In genomic region chrY:12421069-12421787, GRCh38 we compare ENCODE assay signal across 13 cellular contexts.
A peak's percentile ranks its signal among the peaks of the same experiment; 100 is the strongest.
DNase-seq lines count a peak whose midpoint lies in the region; ATAC-seq and TF ChIP-seq lines count a peak whose summit lies in the region.
"Had no signal": no experiment of that assay in that cellular context is flagged by ENCODE, and none has a peak within 500 bp of the region (broad histone marks: within the 10 kb centered on the region; RNA-seq: fewer than 3 reads in every experiment).

No MANE protein-coding gene starts in this region.

- no peak overlapping the region for H2AK5ac ChIP-seq in trophoblast cell (ENCODE audit: low read length)

- no peak overlapping the region for H3K18ac ChIP-seq in trophoblast cell (ENCODE audit: low read length)

- CTCF ChIA-PET in CD8-positive, alpha-beta T cell (lab: Charles Lee): no interaction called here

- no CpG with 5 or more reads among the region's 60 CpGs for WGBS in trophoblast cell (ENCODE audit: extremely low coverage, insufficient coverage, insufficient read length)

- H3K27ac ChIP-seq in CD8-positive, alpha-beta T cell (ENCODE audit: low read depth, low read length): no peak overlapping the region
- H3K27ac ChIP-seq in SJSA1 (no peak overlapping the region), trophoblast cell (ENCODE audit: low read depth, low read length) (no peak overlapping the region)

- ATAC-seq in CD8-positive, alpha-beta T cell: peak; percentile 33
- ATAC-seq in HG02642 (IDR thresholded peaks at IDR 0.05; ENCODE audit: poor library complexity, unreplicated experiment): no peak
- ATAC-seq: activated naive CD4-positive, alpha-beta T cell treated with anti-CD3 and anti-CD28 coated beads, Interleukin-2, amount 50 U/mL, for 72 hours had no signal

- POLR2A ChIA-PET in CD8-positive, alpha-beta T cell (lab: Charles Lee): no interaction called here

- H3K27me3 ChIP-seq in CD8-positive, alpha-beta T cell (ENCODE audit: insufficient read depth, low read length): no peaks in the 10 kb centered on the region
- no peaks in the 10 kb centered on the region for H3K27me3 ChIP-seq in SJSA1 (replicated peaks)
- no peaks in the 10 kb centered on the region for H3K27me3 ChIP-seq in trophoblast cell (ENCODE audit: insufficient read depth, low read length)

- no peaks in the 10 kb centered on the region for H3K79me2 ChIP-seq in trophoblast cell (ENCODE audit: control insufficient read depth, insufficient read depth, low read length, poor library complexity)

- intact Hi-C loops in CD8-positive, alpha-beta T cell (cut with DNase I, micrococcal nuclease): no loop called here
- intact Hi-C loops in activated T-helper 2 cell treated with anti-CD3 and anti-CD28 coated beads, Interferon-gamma antibody, Interleukin-2, Interleukin-4, amounts not matched to agents 10 μg/mL and 5 μg/mL and 100 μg/mL, durations not matched to agents 14 hours and 24 hours and 36 hours (cut with micrococcal nuclease): no loop called here

- H3K79me1 ChIP-seq in trophoblast cell (ENCODE audit: low read length): no peaks in the 10 kb centered on the region

- no peak overlapping the region for H3K27ac Mint-ChIP-seq in CD8-positive, alpha-beta T cell
- H3K27ac Mint-ChIP-seq in glutamatergic neuron (ENCODE audit: unreplicated experiment): no peak overlapping the region
- no peak overlapping the region for H3K27ac Mint-ChIP-seq in activated T-helper 2 cell treated with anti-CD3 and anti-CD28 coated beads, Interferon-gamma antibody, Interleukin-2, Interleukin-4, amounts not matched to agents 10 μg/mL and 5 μg/mL and 100 μg/mL, durations not matched to agents 14 hours and 24 hours and 36 hours
- H3K27ac Mint-ChIP-seq: activated CD4-positive, alpha-beta memory T cell treated with anti-CD3 and anti-CD28 coated beads for 36 hours; activated naive CD4-positive, alpha-beta T cell treated with anti-CD3 and anti-CD28 coated beads, Interleukin-2, amount 50 U/mL, for 72 hours; mesothelial cell of epicardium; T-cell had no signal

- H3K4me3 ChIP-seq in CD8-positive, alpha-beta T cell (ENCODE audit: low read depth, low read length): no peak overlapping the region
- peak overlapping the region; percentile 52 for H3K4me3 ChIP-seq in SJSA1
- H3K4me3 ChIP-seq in trophoblast cell (ENCODE audit: low read depth, low read length): peak overlapping the region; percentile 69

- no peaks in the 10 kb centered on the region for H3K36me3 Mint-ChIP-seq in CD8-positive, alpha-beta T cell
- H3K36me3 Mint-ChIP-seq in glutamatergic neuron (ENCODE audit: unreplicated experiment): no peaks in the 10 kb centered on the region
- no peaks in the 10 kb centered on the region for H3K36me3 Mint-ChIP-seq in activated T-helper 2 cell treated with anti-CD3 and anti-CD28 coated beads, Interferon-gamma antibody, Interleukin-2, Interleukin-4, amounts not matched to agents 10 μg/mL and 5 μg/mL and 100 μg/mL, durations not matched to agents 14 hours and 24 hours and 36 hours (ENCODE audit: low read depth)
- H3K36me3 Mint-ChIP-seq: activated CD4-positive, alpha-beta memory T cell treated with anti-CD3 and anti-CD28 coated beads for 36 hours; activated naive CD4-positive, alpha-beta T cell treated with anti-CD3 and anti-CD28 coated beads, Interleukin-2, amount 50 U/mL, for 72 hours; mesothelial cell of epicardium; T-cell had no signal

- no peak overlapping the region for H2BK120ac ChIP-seq in trophoblast cell (ENCODE audit: insufficient read depth, low read length, poor library complexity)

- no peaks in the 10 kb centered on the region for H3K4me1 ChIP-seq in CD8-positive, alpha-beta T cell (ENCODE audit: insufficient read depth, low read length)
- H3K4me1 ChIP-seq in SJSA1 (replicated peaks): no peaks in the 10 kb centered on the region
- H3K4me1 ChIP-seq in trophoblast cell (ENCODE audit: control insufficient read depth in 1 of 2, insufficient read depth in 2 of 2, low read length in 2 of 2): no peaks in the 10 kb centered on the region

- no peak for DNase-seq in CD8-positive, alpha-beta T cell
- DNase-seq in SJSA1 (ENCODE audit: low read depth in 1 of 2, low spot score in 2 of 2) (peak; percentile 37 to 73), glutamatergic neuron (peak; percentile 89), trophoblast cell (peak in 1 of 2 donors; percentile 48), HT-29 (ENCODE audit: low spot score) (no peak), 8988T (no peak)
- DNase-seq in activated T-helper 2 cell treated with anti-CD3 and anti-CD28 coated beads, Interferon-gamma antibody, Interleukin-2, Interleukin-4, amounts not matched to agents 10 μg/mL and 5 μg/mL and 100 μg/mL, durations not matched to agents 14 hours and 24 hours and 36 hours (ENCODE audit: low spot score): no peak
- DNase-seq: activated CD4-positive, alpha-beta memory T cell treated with anti-CD3 and anti-CD28 coated beads for 36 hours; NCI-H1417 treated with DMSO at 0.1 percent for 48 hours; T-cell had no signal

- no peaks in the 10 kb centered on the region for H3K36me3 ChIP-seq in CD8-positive, alpha-beta T cell (ENCODE audit: insufficient read depth, low read length)
- no peaks in the 10 kb centered on the region for H3K36me3 ChIP-seq in SJSA1
- no peaks in the 10 kb centered on the region for H3K36me3 ChIP-seq in trophoblast cell (ENCODE audit: control insufficient read depth in 1 of 2, insufficient read depth in 2 of 2, low read length in 2 of 2)

- H3K9ac ChIP-seq in trophoblast cell (ENCODE audit: low read length): no peak overlapping the region

- no peak overlapping the region for H2BK5ac ChIP-seq in trophoblast cell (ENCODE audit: low read depth, low read length, poor library complexity)

- peak overlapping the region; percentile 54 for H3K4me2 ChIP-seq in trophoblast cell (ENCODE audit: low read length)

- no peak overlapping the region for H3K14ac ChIP-seq in trophoblast cell (ENCODE audit: low read length)

- H3K9me3 Mint-ChIP-seq in CD8-positive, alpha-beta T cell: no peaks in the 10 kb centered on the region
- H3K9me3 Mint-ChIP-seq in glutamatergic neuron (ENCODE audit: unreplicated experiment): no peaks in the 10 kb centered on the region
- H3K9me3 Mint-ChIP-seq in activated T-helper 2 cell treated with anti-CD3 and anti-CD28 coated beads, Interferon-gamma antibody, Interleukin-2, Interleukin-4, amounts not matched to agents 10 μg/mL and 5 μg/mL and 100 μg/mL, durations not matched to agents 14 hours and 24 hours and 36 hours: no peaks in the 10 kb centered on the region
- H3K9me3 Mint-ChIP-seq: activated CD4-positive, alpha-beta memory T cell treated with anti-CD3 and anti-CD28 coated beads for 36 hours; mesothelial cell of epicardium; T-cell had no signal

- no peak for TF ChIP-seq CTCF in CD8-positive, alpha-beta T cell (IDR thresholded peaks at IDR 0.05)
- TF ChIP-seq CTCF in glutamatergic neuron (IDR thresholded peaks at IDR 0.05; ENCODE audit: partially characterized antibody, unreplicated experiment): no peak

- peak overlapping the region; percentile 67 for H3K4me3 Mint-ChIP-seq in CD8-positive, alpha-beta T cell
- H3K4me3 Mint-ChIP-seq in glutamatergic neuron (ENCODE audit: unreplicated experiment): peak overlapping the region; percentile 61
- H3K4me3 Mint-ChIP-seq in activated T-helper 2 cell treated with anti-CD3 and anti-CD28 coated beads, Interferon-gamma antibody, Interleukin-2, Interleukin-4, amounts not matched to agents 10 μg/mL and 5 μg/mL and 100 μg/mL, durations not matched to agents 14 hours and 24 hours and 36 hours (ENCODE audit: low read depth): no peak overlapping the region
- H3K4me3 Mint-ChIP-seq: activated CD4-positive, alpha-beta memory T cell treated with anti-CD3 and anti-CD28 coated beads for 36 hours; mesothelial cell of epicardium; T-cell had no signal

- no peak overlapping the region for H4K91ac ChIP-seq in trophoblast cell (ENCODE audit: low read depth, low read length)

- H3K4ac ChIP-seq in trophoblast cell (ENCODE audit: low read depth, low read length): no peak overlapping the region

- no peak overlapping the region for H4K12ac ChIP-seq in trophoblast cell (ENCODE audit: low read depth, low read length)

- H2AFZ ChIP-seq in trophoblast cell (ENCODE audit: insufficient read depth, low read length, poor library complexity): peak overlapping the region; percentile 52

- H3K9me3 ChIP-seq in CD8-positive, alpha-beta T cell (ENCODE audit: low read length): no peaks in the 10 kb centered on the region
- H3K9me3 ChIP-seq in SJSA1 (replicated peaks) (no peaks in the 10 kb centered on the region), trophoblast cell (ENCODE audit: insufficient read depth, low read depth, low read length) (peaks cover 1% of the 10 kb centered on the region)

- no peak overlapping the region for H4K8ac ChIP-seq in trophoblast cell (ENCODE audit: low read depth, low read length)

- no peak overlapping the region for H3K23ac ChIP-seq in trophoblast cell (ENCODE audit: low read length)

- no peak overlapping the region for H2BK12ac ChIP-seq in trophoblast cell (ENCODE audit: low read length)

- peaks cover 3% of the 10 kb centered on the region for H3K27me3 Mint-ChIP-seq in CD8-positive, alpha-beta T cell (ENCODE audit: low read depth)
- H3K27me3 Mint-ChIP-seq in glutamatergic neuron (ENCODE audit: unreplicated experiment): peaks cover 5% of the 10 kb centered on the region
- peaks cover 4% of the 10 kb centered on the region for H3K27me3 Mint-ChIP-seq in activated T-helper 2 cell treated with anti-CD3 and anti-CD28 coated beads, Interferon-gamma antibody, Interleukin-2, Interleukin-4, amounts not matched to agents 10 μg/mL and 5 μg/mL and 100 μg/mL, durations not matched to agents 14 hours and 24 hours and 36 hours (ENCODE audit: low read depth)

- H3K4me1 Mint-ChIP-seq in CD8-positive, alpha-beta T cell (ENCODE audit: low read depth): peaks cover 21% of the 10 kb centered on the region
- H3K4me1 Mint-ChIP-seq in glutamatergic neuron (ENCODE audit: low read depth, unreplicated experiment): no peaks in the 10 kb centered on the region
- H3K4me1 Mint-ChIP-seq in activated T-helper 2 cell treated with anti-CD3 and anti-CD28 coated beads, Interferon-gamma antibody, Interleukin-2, Interleukin-4, amounts not matched to agents 10 μg/mL and 5 μg/mL and 100 μg/mL, durations not matched to agents 14 hours and 24 hours and 36 hours (ENCODE audit: low read depth): no peaks in the 10 kb centered on the region
- H3K4me1 Mint-ChIP-seq: mesothelial cell of epicardium, T-cell had no signal

Comparison
In these comparisons a context has a peak if more than half of its experiments do, and no peak if none do; other contexts are left out.
1. DNase-seq: peak in SJSA1 (2 of 2) and glutamatergic neuron (single experiment); none in CD8-positive, alpha-beta T cell (0 of 7), HT-29 (single experiment), activated T-helper 2 cell treated with anti-CD3 and anti-CD28 coated beads, Interferon-gamma antibody, Interleukin-2, Interleukin-4, amounts not matched to agents 10 μg/mL and 5 μg/mL and 100 μg/mL, durations not matched to agents 14 hours and 24 hours and 36 hours (single experiment) and 8988T (single experiment).